Comparison of ENCODE assay signal across 24 cellular contexts in the genomic region with DNA sequence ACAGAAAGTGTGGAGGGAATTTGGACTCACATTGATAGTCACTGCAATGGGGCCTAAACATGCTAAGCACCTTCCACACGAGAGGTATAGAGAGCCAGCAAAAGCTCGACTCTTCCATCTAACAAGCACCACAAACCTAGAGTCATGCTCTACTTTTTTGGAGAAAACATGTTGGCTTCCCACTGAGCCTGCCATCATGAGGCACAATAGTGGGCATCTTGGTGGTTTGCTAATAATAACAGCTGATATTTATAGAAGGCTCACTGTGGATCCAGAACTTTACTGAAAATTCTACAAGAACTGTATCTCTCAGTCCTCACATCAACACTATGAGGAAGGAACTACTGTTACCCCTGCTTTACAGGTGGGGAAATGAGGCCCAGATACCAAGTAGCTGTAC.
"Had no signal": no experiment of that assay in that cellular context is flagged by ENCODE, and none has a peak within 500 bp of the region (broad histone marks: within the 10 kb centered on the region; RNA-seq: fewer than 3 reads in every experiment).

No MANE protein-coding gene starts in this region.

- H3K27ac ChIP-seq: neural progenitor cell, ovary, parathyroid adenoma, psoas muscle, right lobe of liver, sigmoid colon, stomach, thoracic aorta, thyroid gland, tibial nerve, upper lobe of left lung, vagina had no signal

- H3K4me3 ChIP-seq: neural progenitor cell, ovary, psoas muscle, right lobe of liver, sigmoid colon, stomach, thoracic aorta, thyroid gland, tibial nerve, upper lobe of left lung, vagina had no signal

- H3K4me2 ChIP-seq: neural progenitor cell had no signal

- ATAC-seq: psoas muscle; right cardiac atrium; right lobe of liver; stimulated activated effector memory CD8-positive, alpha-beta T cell treated with anti-CD3 and anti-CD28 coated beads, Interleukin-12 subunit alpha, Interleukin-12 subunit beta, amount 100 ng/mL, for 72 hours; stimulated activated naive B cell treated with anti-CD40 and anti-IgM and Interleukin-4, amounts not matched to agents 10 μg/mL and 1 μg/mL and 100 μg/mL, for 72 hours had no signal

- H3K36me3 ChIP-seq: neural progenitor cell, ovary, right lobe of liver, sigmoid colon, stomach, thoracic aorta, thyroid gland, upper lobe of left lung, vagina had no signal

- H3K4me1 ChIP-seq: parathyroid adenoma, psoas muscle, right lobe of liver, sigmoid colon, thyroid gland, tibial nerve, vagina had no signal

- H2AFZ ChIP-seq: neural progenitor cell, parathyroid adenoma had no signal

- H3K9ac ChIP-seq: neural progenitor cell, parathyroid adenoma had no signal

- H3K9me3 ChIP-seq: ovary, psoas muscle, right lobe of liver, sigmoid colon, stomach, thoracic aorta, thyroid gland, tibial nerve, upper lobe of left lung, vagina had no signal

- H3K27me3 ChIP-seq: neural progenitor cell, ovary, right lobe of liver, sigmoid colon, stomach, thyroid gland, tibial nerve, upper lobe of left lung, vagina had no signal

- DNase-seq: occipital lobe; ovary; posterior cingulate gyrus; psoas muscle; right cardiac atrium; right lobe of liver; sigmoid colon; small intestine; stimulated activated CD4-positive, alpha-beta T cell treated with anti-CD3 and anti-CD28 coated beads, Interleukin-15, amount 100 ng/mL, for 24 hours; stimulated activated CD4-positive, alpha-beta T cell treated with anti-CD3 and anti-CD28 coated beads, Interleukin-2, amount 100 ng/mL, for 24 hours; stimulated activated CD4-positive, alpha-beta T cell treated with anti-CD3 and anti-CD28 coated beads, Interleukin-2, amount 100 ng/mL, for 48 hours; stimulated activated CD4-positive, alpha-beta T cell treated with anti-CD3 and anti-CD28 coated beads, Interleukin-4, amount 100 ng/mL, for 24 hours; stimulated activated naive B cell treated with anti-CD40 and anti-IgM and Interleukin-4, amounts not matched to agents 10 μg/mL and 1 μg/mL and 100 μg/mL, for 72 hours; stimulated activated naive CD4-positive, alpha-beta T cell treated with Interleukin-2 at 50 U/mL for 16 hours; stomach; thyroid gland; trophoblast cell; upper lobe of left lung had no signal
